In the genomic region with DNA sequence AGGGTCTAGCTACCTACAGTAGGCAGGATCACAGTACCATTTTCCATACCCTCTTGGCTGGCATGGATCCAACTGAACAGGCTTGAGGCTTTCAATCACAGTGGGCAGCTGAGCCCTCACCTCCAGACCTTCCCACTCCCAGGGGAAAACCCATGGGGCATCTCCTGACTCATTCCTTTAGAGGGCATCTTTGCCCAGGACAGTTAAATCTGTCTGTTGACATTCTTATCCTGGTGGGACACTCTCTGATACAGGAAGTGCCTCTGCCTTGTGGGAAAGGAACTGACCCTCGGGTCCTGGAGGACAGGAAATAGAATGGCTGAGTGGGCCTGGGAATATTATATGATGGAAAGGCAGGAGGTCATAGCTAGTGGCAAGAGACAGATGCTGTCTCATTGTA, we compare ENCODE assay signal across 3 cellular contexts.
TF ChIP-seq lines count a peak whose summit lies in the region.

No MANE protein-coding gene starts in this region.

TF ChIP-seq in SK-N-SH, 30 proteins besides CTCF, POLR2A, EP300 and RAD21:
- TF ChIP-seq YY1 (IDR thresholded peaks at IDR 0.05; ENCODE audit: low read depth) (no peak), SIN3A (IDR thresholded peaks at IDR 0.05; ENCODE audit: borderline replicate concordance, low read depth, low read length) (no peak), FOXM1 (IDR thresholded peaks at IDR 0.05; ENCODE audit: low read depth) (no peak), GATA2 (CRISPR knock-in tag; IDR thresholded peaks at IDR 0.05) (no peak), USF1 (IDR thresholded peaks at IDR 0.05; ENCODE audit: borderline replicate concordance, low read depth) (no peak), POLR2AphosphoS5 (IDR thresholded peaks at IDR 0.05; ENCODE audit: low read depth, low read length) (no peak), CHD2 (IDR thresholded peaks at IDR 0.05; ENCODE audit: low read length, partially characterized antibody) (no peak), RFX5 (IDR thresholded peaks at IDR 0.05; ENCODE audit: low read length) (no peak), FOSL2 (IDR thresholded peaks at IDR 0.05; ENCODE audit: borderline replicate concordance, low read depth) (no peak), TEAD4 (IDR thresholded peaks at IDR 0.05; ENCODE audit: borderline replicate concordance, insufficient read depth) (no peak), EZH2phosphoT487 (IDR thresholded peaks at IDR 0.05; ENCODE audit: borderline replicate concordance, low read depth) (no peak), FOXJ3 (CRISPR knock-in tag; IDR thresholded peaks at IDR 0.05) (no peak), NRF1 (IDR thresholded peaks at IDR 0.05; ENCODE audit: low read depth, low read length) (no peak), ELF1 (IDR thresholded peaks at IDR 0.05) (no peak)
- TF ChIP-seq, protein P1, sequence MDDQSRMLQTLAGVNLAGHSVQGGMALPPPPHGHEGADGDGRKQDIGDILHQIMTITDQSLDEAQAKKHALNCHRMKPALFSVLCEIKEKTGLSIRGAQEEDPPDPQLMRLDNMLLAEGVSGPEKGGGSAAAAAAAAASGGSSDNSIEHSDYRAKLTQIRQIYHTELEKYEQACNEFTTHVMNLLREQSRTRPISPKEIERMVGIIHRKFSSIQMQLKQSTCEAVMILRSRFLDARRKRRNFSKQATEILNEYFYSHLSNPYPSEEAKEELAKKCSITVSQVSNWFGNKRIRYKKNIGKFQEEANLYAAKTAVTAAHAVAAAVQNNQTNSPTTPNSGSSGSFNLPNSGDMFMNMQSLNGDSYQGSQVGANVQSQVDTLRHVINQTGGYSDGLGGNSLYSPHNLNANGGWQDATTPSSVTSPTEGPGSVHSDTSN (IDR thresholded peaks at IDR 0.05), result no peak
- TF ChIP-seq, protein P2, sequence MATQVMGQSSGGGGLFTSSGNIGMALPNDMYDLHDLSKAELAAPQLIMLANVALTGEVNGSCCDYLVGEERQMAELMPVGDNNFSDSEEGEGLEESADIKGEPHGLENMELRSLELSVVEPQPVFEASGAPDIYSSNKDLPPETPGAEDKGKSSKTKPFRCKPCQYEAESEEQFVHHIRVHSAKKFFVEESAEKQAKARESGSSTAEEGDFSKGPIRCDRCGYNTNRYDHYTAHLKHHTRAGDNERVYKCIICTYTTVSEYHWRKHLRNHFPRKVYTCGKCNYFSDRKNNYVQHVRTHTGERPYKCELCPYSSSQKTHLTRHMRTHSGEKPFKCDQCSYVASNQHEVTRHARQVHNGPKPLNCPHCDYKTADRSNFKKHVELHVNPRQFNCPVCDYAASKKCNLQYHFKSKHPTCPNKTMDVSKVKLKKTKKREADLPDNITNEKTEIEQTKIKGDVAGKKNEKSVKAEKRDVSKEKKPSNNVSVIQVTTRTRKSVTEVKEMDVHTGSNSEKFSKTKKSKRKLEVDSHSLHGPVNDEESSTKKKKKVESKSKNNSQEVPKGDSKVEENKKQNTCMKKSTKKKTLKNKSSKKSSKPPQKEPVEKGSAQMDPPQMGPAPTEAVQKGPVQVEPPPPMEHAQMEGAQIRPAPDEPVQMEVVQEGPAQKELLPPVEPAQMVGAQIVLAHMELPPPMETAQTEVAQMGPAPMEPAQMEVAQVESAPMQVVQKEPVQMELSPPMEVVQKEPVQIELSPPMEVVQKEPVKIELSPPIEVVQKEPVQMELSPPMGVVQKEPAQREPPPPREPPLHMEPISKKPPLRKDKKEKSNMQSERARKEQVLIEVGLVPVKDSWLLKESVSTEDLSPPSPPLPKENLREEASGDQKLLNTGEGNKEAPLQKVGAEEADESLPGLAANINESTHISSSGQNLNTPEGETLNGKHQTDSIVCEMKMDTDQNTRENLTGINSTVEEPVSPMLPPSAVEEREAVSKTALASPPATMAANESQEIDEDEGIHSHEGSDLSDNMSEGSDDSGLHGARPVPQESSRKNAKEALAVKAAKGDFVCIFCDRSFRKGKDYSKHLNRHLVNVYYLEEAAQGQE (IDR thresholded peaks at IDR 0.05; ENCODE audit: low read depth, low read length), result no peak
TF ChIP-seq in SK-N-SH: peak in this region for 0.

TF ChIP-seq in SK-N-SH treated with all-trans-retinoic acid at 6 μM for 48 hours, 23 proteins besides CTCF, POLR2A, EP300 and RAD21:
- TF ChIP-seq CSRNP3 (CRISPR knock-in tag; IDR thresholded peaks at IDR 0.05) (no peak), ISL1 (CRISPR knock-in tag; IDR thresholded peaks at IDR 0.05) (no peak), BACH2 (CRISPR knock-in tag; IDR thresholded peaks at IDR 0.05; ENCODE audit: borderline replicate concordance) (no peak), CSDC2 (CRISPR knock-in tag; IDR thresholded peaks at IDR 0.05) (no peak), ESRRG (CRISPR knock-in tag; IDR thresholded peaks at IDR 0.05) (no peak), TOX (CRISPR knock-in tag; IDR thresholded peaks at IDR 0.05; ENCODE audit: borderline replicate concordance) (no peak), RARB (CRISPR knock-in tag; IDR thresholded peaks at IDR 0.05) (no peak), ZC3H10 (CRISPR knock-in tag; IDR thresholded peaks at IDR 0.05) (no peak), ZNF8 (CRISPR knock-in tag; IDR thresholded peaks at IDR 0.05) (no peak), CREB5 (CRISPR knock-in tag; IDR thresholded peaks at IDR 0.05; ENCODE audit: low read depth) (no peak), SNAI2 (CRISPR knock-in tag; IDR thresholded peaks at IDR 0.05) (no peak)
- TF ChIP-seq, protein P3, sequence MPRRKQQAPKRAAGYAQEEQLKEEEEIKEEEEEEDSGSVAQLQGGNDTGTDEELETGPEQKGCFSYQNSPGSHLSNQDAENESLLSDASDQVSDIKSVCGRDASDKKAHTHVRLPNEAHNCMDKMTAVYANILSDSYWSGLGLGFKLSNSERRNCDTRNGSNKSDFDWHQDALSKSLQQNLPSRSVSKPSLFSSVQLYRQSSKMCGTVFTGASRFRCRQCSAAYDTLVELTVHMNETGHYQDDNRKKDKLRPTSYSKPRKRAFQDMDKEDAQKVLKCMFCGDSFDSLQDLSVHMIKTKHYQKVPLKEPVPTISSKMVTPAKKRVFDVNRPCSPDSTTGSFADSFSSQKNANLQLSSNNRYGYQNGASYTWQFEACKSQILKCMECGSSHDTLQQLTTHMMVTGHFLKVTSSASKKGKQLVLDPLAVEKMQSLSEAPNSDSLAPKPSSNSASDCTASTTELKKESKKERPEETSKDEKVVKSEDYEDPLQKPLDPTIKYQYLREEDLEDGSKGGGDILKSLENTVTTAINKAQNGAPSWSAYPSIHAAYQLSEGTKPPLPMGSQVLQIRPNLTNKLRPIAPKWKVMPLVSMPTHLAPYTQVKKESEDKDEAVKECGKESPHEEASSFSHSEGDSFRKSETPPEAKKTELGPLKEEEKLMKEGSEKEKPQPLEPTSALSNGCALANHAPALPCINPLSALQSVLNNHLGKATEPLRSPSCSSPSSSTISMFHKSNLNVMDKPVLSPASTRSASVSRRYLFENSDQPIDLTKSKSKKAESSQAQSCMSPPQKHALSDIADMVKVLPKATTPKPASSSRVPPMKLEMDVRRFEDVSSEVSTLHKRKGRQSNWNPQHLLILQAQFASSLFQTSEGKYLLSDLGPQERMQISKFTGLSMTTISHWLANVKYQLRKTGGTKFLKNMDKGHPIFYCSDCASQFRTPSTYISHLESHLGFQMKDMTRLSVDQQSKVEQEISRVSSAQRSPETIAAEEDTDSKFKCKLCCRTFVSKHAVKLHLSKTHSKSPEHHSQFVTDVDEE (CRISPR knock-in tag; IDR thresholded peaks at IDR 0.05), result no peak

TF ChIP-seq in HepG2, 621 proteins besides CTCF, POLR2A, EP300 and RAD21:
- TF ChIP-seq MEF2D (CRISPR knock-in tag; IDR thresholded peaks at IDR 0.05) (no peak), GABPA (IDR thresholded peaks at IDR 0.05; ENCODE audit: low read depth, low read length) (no peak), GABPA (CRISPR knock-in tag; IDR thresholded peaks at IDR 0.05; ENCODE audit: low read depth) (peak; percentile 62), ZNF740 (CRISPR knock-in tag; IDR thresholded peaks at IDR 0.05) (no peak), ZNF382 (CRISPR knock-in tag; IDR thresholded peaks at IDR 0.05; ENCODE audit: borderline replicate concordance) (0 out of 2 replicates have a peak, but pooled peaks have one; percentile 51), STAT5B (CRISPR knock-in tag; IDR thresholded peaks at IDR 0.05) (no peak), SOX6 (IDR thresholded peaks at IDR 0.05) (no peak), SOX6 (CRISPR knock-in tag; IDR thresholded peaks at IDR 0.05) (0 out of 2 replicates have a peak, but pooled peaks have one; percentile 11)
TF ChIP-seq in HepG2: peak in this region for 3.
